In the genomic region with DNA sequence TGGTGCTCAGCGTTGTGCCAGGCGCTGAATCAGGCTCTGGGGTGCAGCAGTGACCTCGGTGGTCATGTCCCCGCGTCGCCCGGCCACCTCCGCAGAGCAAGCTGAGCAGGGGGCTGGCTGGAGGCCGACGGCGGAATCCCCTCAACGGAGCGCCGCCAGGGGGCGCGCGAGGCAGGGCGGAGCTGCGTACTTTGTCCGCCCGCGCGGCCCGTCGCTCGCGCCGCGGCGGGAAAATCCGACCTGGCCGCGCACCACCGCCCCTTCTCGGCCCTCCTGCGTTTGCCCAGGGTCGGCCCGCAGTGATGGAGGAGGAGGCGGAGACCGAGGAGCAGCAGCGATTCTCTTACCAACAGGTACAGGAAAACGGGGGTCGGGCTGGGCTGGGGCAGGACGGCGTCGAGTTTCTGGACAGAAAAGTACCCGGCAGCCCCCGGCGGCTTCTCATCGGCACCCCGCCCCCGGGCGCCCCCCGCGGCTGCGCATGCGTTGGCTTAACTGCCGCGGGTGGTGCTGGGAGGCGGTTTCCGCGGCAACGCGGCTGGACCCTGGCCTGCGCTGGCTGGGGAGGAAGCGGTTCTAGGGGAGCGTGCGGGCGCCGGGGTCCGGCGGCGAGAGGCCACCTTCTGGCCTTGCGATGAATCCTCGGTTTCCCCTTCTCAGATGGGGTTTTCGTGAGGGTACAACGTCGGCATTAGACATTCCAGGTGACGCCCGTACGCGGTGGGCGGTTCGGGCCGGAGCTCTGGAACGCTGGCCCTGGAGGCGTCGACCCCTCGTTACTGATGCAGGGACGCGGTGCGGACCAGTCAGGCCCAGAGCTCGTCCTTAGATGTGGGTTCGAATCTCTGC, we compare ENCODE assay signal across 1 cellular context.
TF ChIP-seq lines count a peak whose summit lies in the region.

CENPS (plus strand) TSS at position 218 of the 849 bp plus-strand sequence; CDS start at position 303, 85 bp downstream.

TF ChIP-seq in GM12878, 131 proteins besides CTCF, POLR2A, EP300 and RAD21 (continued from another document and continues in another):
- TF ChIP-seq, protein P1, sequence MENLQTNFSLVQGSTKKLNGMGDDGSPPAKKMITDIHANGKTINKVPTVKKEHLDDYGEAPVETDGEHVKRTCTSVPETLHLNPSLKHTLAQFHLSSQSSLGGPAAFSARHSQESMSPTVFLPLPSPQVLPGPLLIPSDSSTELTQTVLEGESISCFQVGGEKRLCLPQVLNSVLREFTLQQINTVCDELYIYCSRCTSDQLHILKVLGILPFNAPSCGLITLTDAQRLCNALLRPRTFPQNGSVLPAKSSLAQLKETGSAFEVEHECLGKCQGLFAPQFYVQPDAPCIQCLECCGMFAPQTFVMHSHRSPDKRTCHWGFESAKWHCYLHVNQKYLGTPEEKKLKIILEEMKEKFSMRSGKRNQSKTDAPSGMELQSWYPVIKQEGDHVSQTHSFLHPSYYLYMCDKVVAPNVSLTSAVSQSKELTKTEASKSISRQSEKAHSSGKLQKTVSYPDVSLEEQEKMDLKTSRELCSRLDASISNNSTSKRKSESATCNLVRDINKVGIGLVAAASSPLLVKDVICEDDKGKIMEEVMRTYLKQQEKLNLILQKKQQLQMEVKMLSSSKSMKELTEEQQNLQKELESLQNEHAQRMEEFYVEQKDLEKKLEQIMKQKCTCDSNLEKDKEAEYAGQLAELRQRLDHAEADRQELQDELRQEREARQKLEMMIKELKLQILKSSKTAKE (IDR thresholded peaks at IDR 0.05; ENCODE audit: low read depth, poor library complexity, severe bottlenecking) = no peak
- peak; percentile 90 for TF ChIP-seq SMARCA5 (IDR thresholded peaks at IDR 0.05)
- TF ChIP-seq RAD51 (IDR thresholded peaks at IDR 0.05) = no peak
- peak; percentile 56; the same call in 1 of the 2 replicates for TF ChIP-seq CBFB (IDR thresholded peaks at IDR 0.05; ENCODE audit: low read depth)
- no peak for TF ChIP-seq IKZF2 (IDR thresholded peaks at IDR 0.05)
- TF ChIP-seq ASH2L (IDR thresholded peaks at IDR 0.05; ENCODE audit: borderline replicate concordance, low read depth) = no peak
- 0 out of 2 replicates have a peak, but pooled peaks have one; percentile 16 for TF ChIP-seq SREBF1 (IDR thresholded peaks at IDR 0.05; ENCODE audit: low read length)
- TF ChIP-seq, protein P2, sequence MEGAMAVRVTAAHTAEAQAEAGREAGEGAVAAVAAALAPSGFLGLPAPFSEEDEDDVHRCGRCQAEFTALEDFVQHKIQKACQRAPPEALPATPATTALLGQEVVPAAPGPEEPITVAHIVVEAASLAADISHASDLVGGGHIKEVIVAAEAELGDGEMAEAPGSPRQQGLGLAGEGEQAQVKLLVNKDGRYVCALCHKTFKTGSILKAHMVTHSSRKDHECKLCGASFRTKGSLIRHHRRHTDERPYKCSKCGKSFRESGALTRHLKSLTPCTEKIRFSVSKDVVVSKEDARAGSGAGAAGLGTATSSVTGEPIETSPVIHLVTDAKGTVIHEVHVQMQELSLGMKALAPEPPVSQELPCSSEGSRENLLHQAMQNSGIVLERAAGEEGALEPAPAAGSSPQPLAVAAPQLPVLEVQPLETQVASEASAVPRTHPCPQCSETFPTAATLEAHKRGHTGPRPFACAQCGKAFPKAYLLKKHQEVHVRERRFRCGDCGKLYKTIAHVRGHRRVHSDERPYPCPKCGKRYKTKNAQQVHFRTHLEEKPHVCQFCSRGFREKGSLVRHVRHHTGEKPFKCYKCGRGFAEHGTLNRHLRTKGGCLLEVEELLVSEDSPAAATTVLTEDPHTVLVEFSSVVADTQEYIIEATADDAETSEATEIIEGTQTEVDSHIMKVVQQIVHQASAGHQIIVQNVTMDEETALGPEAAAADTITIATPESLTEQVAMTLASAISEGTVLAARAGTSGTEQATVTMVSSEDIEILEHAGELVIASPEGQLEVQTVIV (IDR thresholded peaks at IDR 0.05; ENCODE audit: borderline replicate concordance, partially characterized antibody) = no peak
- TF ChIP-seq ZNF217 (IDR thresholded peaks at IDR 0.05) = peak; percentile 22; the same call in 1 of the 2 replicates
- TF ChIP-seq BRCA1 (IDR thresholded peaks at IDR 0.05; ENCODE audit: low read depth, low read length) = no peak
- TF ChIP-seq NBN (IDR thresholded peaks at IDR 0.05) = 0 out of 2 replicates have a peak, but pooled peaks have one; percentile 73
- TF ChIP-seq MTA2 (IDR thresholded peaks at IDR 0.05; ENCODE audit: low read depth) = no peak
- TF ChIP-seq RCOR1 (conservative IDR thresholded peaks at IDR 0.05; ENCODE audit: low read depth, low read length) = 0 out of 2 replicates have a peak, but pooled peaks have one; percentile 37
- TF ChIP-seq LARP7 (IDR thresholded peaks at IDR 0.05) = peak; percentile 68
- TF ChIP-seq KLF5 (IDR thresholded peaks at IDR 0.05; ENCODE audit: partially characterized antibody) = peak; percentile 5
- no peak for TF ChIP-seq ATF2 (IDR thresholded peaks at IDR 0.05; ENCODE audit: low read length)
- no peak for TF ChIP-seq RFX5 (IDR thresholded peaks at IDR 0.05; ENCODE audit: low read depth, low read length)
- TF ChIP-seq, protein P3, sequence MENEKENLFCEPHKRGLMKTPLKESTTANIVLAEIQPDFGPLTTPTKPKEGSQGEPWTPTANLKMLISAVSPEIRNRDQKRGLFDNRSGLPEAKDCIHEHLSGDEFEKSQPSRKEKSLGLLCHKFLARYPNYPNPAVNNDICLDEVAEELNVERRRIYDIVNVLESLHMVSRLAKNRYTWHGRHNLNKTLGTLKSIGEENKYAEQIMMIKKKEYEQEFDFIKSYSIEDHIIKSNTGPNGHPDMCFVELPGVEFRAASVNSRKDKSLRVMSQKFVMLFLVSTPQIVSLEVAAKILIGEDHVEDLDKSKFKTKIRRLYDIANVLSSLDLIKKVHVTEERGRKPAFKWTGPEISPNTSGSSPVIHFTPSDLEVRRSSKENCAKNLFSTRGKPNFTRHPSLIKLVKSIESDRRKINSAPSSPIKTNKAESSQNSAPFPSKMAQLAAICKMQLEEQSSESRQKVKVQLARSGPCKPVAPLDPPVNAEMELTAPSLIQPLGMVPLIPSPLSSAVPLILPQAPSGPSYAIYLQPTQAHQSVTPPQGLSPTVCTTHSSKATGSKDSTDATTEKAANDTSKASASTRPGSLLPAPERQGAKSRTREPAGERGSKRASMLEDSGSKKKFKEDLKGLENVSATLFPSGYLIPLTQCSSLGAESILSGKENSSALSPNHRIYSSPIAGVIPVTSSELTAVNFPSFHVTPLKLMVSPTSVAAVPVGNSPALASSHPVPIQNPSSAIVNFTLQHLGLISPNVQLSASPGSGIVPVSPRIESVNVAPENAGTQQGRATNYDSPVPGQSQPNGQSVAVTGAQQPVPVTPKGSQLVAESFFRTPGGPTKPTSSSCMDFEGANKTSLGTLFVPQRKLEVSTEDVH (IDR thresholded peaks at IDR 0.05; ENCODE audit: low read depth, partially characterized antibody) = peak; percentile 94
- no peak for TF ChIP-seq MYC (IDR thresholded peaks at IDR 0.05; ENCODE audit: insufficient read depth, insufficient read length, insufficient replicate concordance, low read length, severe bottlenecking)
- no peak for TF ChIP-seq TCF3 (IDR thresholded peaks at IDR 0.05; ENCODE audit: borderline replicate concordance, insufficient read depth, low read depth, low read length)
- no peak for TF ChIP-seq TCF12 (IDR thresholded peaks at IDR 0.05; ENCODE audit: low read depth, low read length)
- TF ChIP-seq, protein P4, sequence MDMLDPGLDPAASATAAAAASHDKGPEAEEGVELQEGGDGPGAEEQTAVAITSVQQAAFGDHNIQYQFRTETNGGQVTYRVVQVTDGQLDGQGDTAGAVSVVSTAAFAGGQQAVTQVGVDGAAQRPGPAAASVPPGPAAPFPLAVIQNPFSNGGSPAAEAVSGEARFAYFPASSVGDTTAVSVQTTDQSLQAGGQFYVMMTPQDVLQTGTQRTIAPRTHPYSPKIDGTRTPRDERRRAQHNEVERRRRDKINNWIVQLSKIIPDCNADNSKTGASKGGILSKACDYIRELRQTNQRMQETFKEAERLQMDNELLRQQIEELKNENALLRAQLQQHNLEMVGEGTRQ (IDR thresholded peaks at IDR 0.05; ENCODE audit: borderline replicate concordance, low read depth, low read length) = no peak
- no peak for TF ChIP-seq KDM1A (IDR thresholded peaks at IDR 0.05; ENCODE audit: borderline replicate concordance)
- TF ChIP-seq, protein P5, sequence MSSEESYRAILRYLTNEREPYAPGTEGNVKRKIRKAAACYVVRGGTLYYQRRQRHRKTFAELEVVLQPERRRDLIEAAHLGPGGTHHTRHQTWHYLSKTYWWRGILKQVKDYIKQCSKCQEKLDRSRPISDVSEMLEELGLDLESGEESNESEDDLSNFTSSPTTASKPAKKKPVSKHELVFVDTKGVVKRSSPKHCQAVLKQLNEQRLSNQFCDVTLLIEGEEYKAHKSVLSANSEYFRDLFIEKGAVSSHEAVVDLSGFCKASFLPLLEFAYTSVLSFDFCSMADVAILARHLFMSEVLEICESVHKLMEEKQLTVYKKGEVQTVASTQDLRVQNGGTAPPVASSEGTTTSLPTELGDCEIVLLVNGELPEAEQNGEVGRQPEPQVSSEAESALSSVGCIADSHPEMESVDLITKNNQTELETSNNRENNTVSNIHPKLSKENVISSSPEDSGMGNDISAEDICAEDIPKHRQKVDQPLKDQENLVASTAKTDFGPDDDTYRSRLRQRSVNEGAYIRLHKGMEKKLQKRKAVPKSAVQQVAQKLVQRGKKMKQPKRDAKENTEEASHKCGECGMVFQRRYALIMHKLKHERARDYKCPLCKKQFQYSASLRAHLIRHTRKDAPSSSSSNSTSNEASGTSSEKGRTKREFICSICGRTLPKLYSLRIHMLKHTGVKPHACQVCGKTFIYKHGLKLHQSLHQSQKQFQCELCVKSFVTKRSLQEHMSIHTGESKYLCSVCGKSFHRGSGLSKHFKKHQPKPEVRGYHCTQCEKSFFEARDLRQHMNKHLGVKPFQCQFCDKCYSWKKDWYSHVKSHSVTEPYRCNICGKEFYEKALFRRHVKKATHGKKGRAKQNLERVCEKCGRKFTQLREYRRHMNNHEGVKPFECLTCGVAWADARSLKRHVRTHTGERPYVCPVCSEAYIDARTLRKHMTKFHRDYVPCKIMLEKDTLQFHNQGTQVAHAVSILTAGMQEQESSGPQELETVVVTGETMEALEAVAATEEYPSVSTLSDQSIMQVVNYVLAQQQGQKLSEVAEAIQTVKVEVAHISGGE (CRISPR knock-in tag; IDR thresholded peaks at IDR 0.05) = no peak
- TF ChIP-seq, protein P6, sequence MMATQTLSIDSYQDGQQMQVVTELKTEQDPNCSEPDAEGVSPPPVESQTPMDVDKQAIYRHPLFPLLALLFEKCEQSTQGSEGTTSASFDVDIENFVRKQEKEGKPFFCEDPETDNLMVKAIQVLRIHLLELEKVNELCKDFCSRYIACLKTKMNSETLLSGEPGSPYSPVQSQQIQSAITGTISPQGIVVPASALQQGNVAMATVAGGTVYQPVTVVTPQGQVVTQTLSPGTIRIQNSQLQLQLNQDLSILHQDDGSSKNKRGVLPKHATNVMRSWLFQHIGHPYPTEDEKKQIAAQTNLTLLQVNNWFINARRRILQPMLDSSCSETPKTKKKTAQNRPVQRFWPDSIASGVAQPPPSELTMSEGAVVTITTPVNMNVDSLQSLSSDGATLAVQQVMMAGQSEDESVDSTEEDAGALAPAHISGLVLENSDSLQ (IDR thresholded peaks at IDR 0.05) = no peak
- TF ChIP-seq HDAC2 (IDR thresholded peaks at IDR 0.05) = peak; percentile 92
- TF ChIP-seq CREB1 (IDR thresholded peaks at IDR 0.05; ENCODE audit: low read depth) = peak; percentile 12; the same call in 1 of the 2 replicates
- TF ChIP-seq CBX3 (IDR thresholded peaks at IDR 0.05; ENCODE audit: borderline replicate concordance, low read depth) = no peak
- peak; percentile 92 for TF ChIP-seq GATAD2B (conservative IDR thresholded peaks at IDR 0.05; ENCODE audit: low read depth)
- peak; percentile 66 for TF ChIP-seq BACH1 (IDR thresholded peaks at IDR 0.05; ENCODE audit: borderline replicate concordance)
- TF ChIP-seq SIN3A (IDR thresholded peaks at IDR 0.05; ENCODE audit: low read depth, low read length) = peak; percentile 99
- TF ChIP-seq, protein P7, sequence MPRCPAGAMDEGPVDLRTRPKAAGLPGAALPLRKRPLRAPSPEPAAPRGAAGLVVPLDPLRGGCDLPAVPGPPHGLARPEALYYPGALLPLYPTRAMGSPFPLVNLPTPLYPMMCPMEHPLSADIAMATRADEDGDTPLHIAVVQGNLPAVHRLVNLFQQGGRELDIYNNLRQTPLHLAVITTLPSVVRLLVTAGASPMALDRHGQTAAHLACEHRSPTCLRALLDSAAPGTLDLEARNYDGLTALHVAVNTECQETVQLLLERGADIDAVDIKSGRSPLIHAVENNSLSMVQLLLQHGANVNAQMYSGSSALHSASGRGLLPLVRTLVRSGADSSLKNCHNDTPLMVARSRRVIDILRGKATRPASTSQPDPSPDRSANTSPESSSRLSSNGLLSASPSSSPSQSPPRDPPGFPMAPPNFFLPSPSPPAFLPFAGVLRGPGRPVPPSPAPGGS (IDR thresholded peaks at IDR 0.05; ENCODE audit: borderline replicate concordance, insufficient read depth, low read depth, low read length, poor library complexity, severe bottlenecking) = no peak
- TF ChIP-seq TCF7 (IDR thresholded peaks at IDR 0.05; ENCODE audit: borderline replicate concordance) = no peak
- TF ChIP-seq NRF1 (conservative IDR thresholded peaks at IDR 0.05; ENCODE audit: low read depth, low read length) = peak; percentile 66
- TF ChIP-seq NFXL1 (IDR thresholded peaks at IDR 0.05; ENCODE audit: borderline replicate concordance) = no peak
- TF ChIP-seq KAT2A (conservative IDR thresholded peaks at IDR 0.05; ENCODE audit: control insufficient read depth, low read depth, low read length) = no peak
- TF ChIP-seq NFYA (IDR thresholded peaks at IDR 0.05; ENCODE audit: borderline replicate concordance, low read depth, low read length) = no peak
- no peak for TF ChIP-seq ZZZ3 (IDR thresholded peaks at IDR 0.05; ENCODE audit: control insufficient read depth, insufficient read length, low read depth)
- TF ChIP-seq SUPT20H (IDR thresholded peaks at IDR 0.05; ENCODE audit: borderline replicate concordance, control insufficient read depth, low read depth, low read length) = no peak
- TF ChIP-seq BHLHE40 (IDR thresholded peaks at IDR 0.05; ENCODE audit: borderline replicate concordance in 1 of 2, low read depth in 2 of 2, low read length in 1 of 2) = peak; percentile 66 to 68; a peak in 3 of 4 replicates
